ENCODE assay signal across 8 cellular contexts in genomic region chr3:50611464-50612233, GRCh38.
A peak's percentile ranks its signal among the peaks of the same experiment; 100 is the strongest.
DNase-seq lines count a peak whose midpoint lies in the region; ATAC-seq lines count a peak whose summit lies in the region.

Gene CISH (minus strand): TSS chr3:50611774. CDS start chr3:50611650, 124 bp downstream.

- ATAC-seq in GM19395 (IDR thresholded peaks at IDR 0.05; ENCODE audit: unreplicated experiment) (peak; percentile 75), HG03558 (IDR thresholded peaks at IDR 0.05; ENCODE audit: extremely low read depth, unreplicated experiment) (peak; percentile 42), memory B cell (ENCODE audit: low read depth) (peak; percentile 74)

- DNase-seq in CMK (ENCODE audit: low read depth) = peak; percentile 97
- peak; percentile 81 for DNase-seq in NK-92 (lab: John Stamatoyannopoulos, UW; ENCODE audit: unreplicated experiment)
- peak; percentile 87 to 91 for DNase-seq in activated CD8-positive, alpha-beta memory T cell treated with anti-CD3 and anti-CD28 coated beads for 1 hour (ENCODE audit: extremely low read depth in 1 of 2, low read depth in 1 of 2)
- DNase-seq in effector CD8-positive, alpha-beta T cell (lab: John Stamatoyannopoulos, UW) = peak; percentile 90
- peak; percentile 82 to 94 for DNase-seq in memory B cell (ENCODE audit: low spot score in 2 of 2)
- peak; percentile 91 for DNase-seq in stimulated activated CD8-positive, alpha-beta memory T cell treated with anti-CD3 and anti-CD28 coated beads, Interleukin-12 subunit alpha, Interleukin-12 subunit beta, amount 100 ng/mL, for 24 hours (ENCODE audit: extremely low read depth)

- H3K4me3 Mint-ChIP-seq in memory B cell = peak within 1 kb of the TSS; percentile 87

- H3K4me1 Mint-ChIP-seq in memory B cell = peaks cover 30% of the 10 kb centered on the region

- H3K9me3 Mint-ChIP-seq in memory B cell = no peaks in the 10 kb centered on the region

- H3K27me3 Mint-ChIP-seq in memory B cell = no peaks in the 10 kb centered on the region

- H3K36me3 Mint-ChIP-seq in memory B cell = no peaks in the 10 kb centered on the region

- peak within 1 kb of the TSS; percentile 56 for H3K27ac Mint-ChIP-seq in memory B cell

Comparison
In these comparisons a context has a peak if more than half of its experiments do, and no peak if none do; other contexts are left out.
1. Peak in every context shown above with its lines: DNase-seq and ATAC-seq.